1 cellular context compared by ENCODE assay signal in genomic region chr19:45276284-45276687, GRCh38.
TF ChIP-seq lines count a peak whose summit lies in the region.

No MANE protein-coding gene starts in this region.

TF ChIP-seq in K562, 482 proteins besides CTCF, POLR2A, EP300 and RAD21:
- TF ChIP-seq ZBTB7A (IDR thresholded peaks at IDR 0.05; ENCODE audit: borderline replicate concordance, control insufficient read depth, low read depth, low read length) (peak; percentile 24; the same call in 1 of the 2 replicates), NFIC (IDR thresholded peaks at IDR 0.05) (peak; percentile 86), HMGXB4 (CRISPR knock-in tag; IDR thresholded peaks at IDR 0.05) (no peak)
